1 cellular context compared by ENCODE assay signal in genomic region chr1:1065265-1065939, GRCh38.
A peak's percentile ranks its signal among the peaks of the same experiment; 100 is the strongest.
TF ChIP-seq lines count a peak whose summit lies in the region.

No MANE protein-coding gene starts in this region.

TF ChIP-seq in HepG2, 621 proteins besides CTCF, POLR2A, EP300 and RAD21 (continued from another document and continues in another):
- TF ChIP-seq USF2 (IDR thresholded peaks at IDR 0.05; ENCODE audit: low read depth, low read length) = no peak
- TF ChIP-seq USF2 (CRISPR knock-in tag; IDR thresholded peaks at IDR 0.05; ENCODE audit: borderline replicate concordance) = no peak
- TF ChIP-seq PHF20 (CRISPR knock-in tag; IDR thresholded peaks at IDR 0.05) = no peak
- TF ChIP-seq MYC (CRISPR knock-in tag; IDR thresholded peaks at IDR 0.05; ENCODE audit: borderline replicate concordance) = peak; percentile 21; the same call in 1 of the 2 replicates
- TF ChIP-seq SMAD9 (CRISPR knock-in tag; IDR thresholded peaks at IDR 0.05) = no peak
- TF ChIP-seq GTF2F1 (IDR thresholded peaks at IDR 0.05; ENCODE audit: low read length) = no peak
- TF ChIP-seq ZNF678 (CRISPR knock-in tag; IDR thresholded peaks at IDR 0.05) = no peak
- TF ChIP-seq FOXA3 (CRISPR knock-in tag; IDR thresholded peaks at IDR 0.05) = no peak; the same call in 1 of the 2 replicates
- TF ChIP-seq ZNF614 (CRISPR knock-in tag; IDR thresholded peaks at IDR 0.05; ENCODE audit: borderline replicate concordance) = no peak
- TF ChIP-seq ZNF782 (CRISPR knock-in tag; IDR thresholded peaks at IDR 0.05; ENCODE audit: borderline replicate concordance) = no peak
- no peak for TF ChIP-seq NR0B2 (CRISPR knock-in tag; IDR thresholded peaks at IDR 0.05)
- TF ChIP-seq, protein P1, sequence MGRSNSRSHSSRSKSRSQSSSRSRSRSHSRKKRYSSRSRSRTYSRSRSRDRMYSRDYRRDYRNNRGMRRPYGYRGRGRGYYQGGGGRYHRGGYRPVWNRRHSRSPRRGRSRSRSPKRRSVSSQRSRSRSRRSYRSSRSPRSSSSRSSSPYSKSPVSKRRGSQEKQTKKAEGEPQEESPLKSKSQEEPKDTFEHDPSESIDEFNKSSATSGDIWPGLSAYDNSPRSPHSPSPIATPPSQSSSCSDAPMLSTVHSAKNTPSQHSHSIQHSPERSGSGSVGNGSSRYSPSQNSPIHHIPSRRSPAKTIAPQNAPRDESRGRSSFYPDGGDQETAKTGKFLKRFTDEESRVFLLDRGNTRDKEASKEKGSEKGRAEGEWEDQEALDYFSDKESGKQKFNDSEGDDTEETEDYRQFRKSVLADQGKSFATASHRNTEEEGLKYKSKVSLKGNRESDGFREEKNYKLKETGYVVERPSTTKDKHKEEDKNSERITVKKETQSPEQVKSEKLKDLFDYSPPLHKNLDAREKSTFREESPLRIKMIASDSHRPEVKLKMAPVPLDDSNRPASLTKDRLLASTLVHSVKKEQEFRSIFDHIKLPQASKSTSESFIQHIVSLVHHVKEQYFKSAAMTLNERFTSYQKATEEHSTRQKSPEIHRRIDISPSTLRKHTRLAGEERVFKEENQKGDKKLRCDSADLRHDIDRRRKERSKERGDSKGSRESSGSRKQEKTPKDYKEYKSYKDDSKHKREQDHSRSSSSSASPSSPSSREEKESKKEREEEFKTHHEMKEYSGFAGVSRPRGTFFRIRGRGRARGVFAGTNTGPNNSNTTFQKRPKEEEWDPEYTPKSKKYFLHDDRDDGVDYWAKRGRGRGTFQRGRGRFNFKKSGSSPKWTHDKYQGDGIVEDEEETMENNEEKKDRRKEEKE (IDR thresholded peaks at IDR 0.05) = no peak
- TF ChIP-seq HNF4G (IDR thresholded peaks at IDR 0.05; ENCODE audit: borderline replicate concordance, low read depth, low read length) = peak; percentile 94
- peak; percentile 67; the same call in 1 of the 2 replicates for TF ChIP-seq HNF4G (CRISPR knock-in tag; IDR thresholded peaks at IDR 0.05; ENCODE audit: borderline replicate concordance, low read depth)
- TF ChIP-seq TFDP1 (CRISPR knock-in tag; IDR thresholded peaks at IDR 0.05; ENCODE audit: borderline replicate concordance) = no peak
- no peak for TF ChIP-seq ZNF567 (CRISPR knock-in tag; IDR thresholded peaks at IDR 0.05; ENCODE audit: borderline replicate concordance)
- TF ChIP-seq NR1H2 (CRISPR knock-in tag; IDR thresholded peaks at IDR 0.05; ENCODE audit: borderline replicate concordance, low read depth) = no peak
- no peak for TF ChIP-seq SIN3B (IDR thresholded peaks at IDR 0.05; ENCODE audit: low read length)
- TF ChIP-seq PBX3 (CRISPR knock-in tag; IDR thresholded peaks at IDR 0.05; ENCODE audit: borderline replicate concordance) = no peak
- 0 out of 2 replicates have a peak, but pooled peaks have one; percentile 13 for TF ChIP-seq KAT8 (CRISPR knock-in tag; IDR thresholded peaks at IDR 0.05)
- TF ChIP-seq ZSCAN25 (CRISPR knock-in tag; IDR thresholded peaks at IDR 0.05) = peak; percentile 84
- 0 out of 3 replicates have a peak, but pooled peaks have one; percentile 33 for TF ChIP-seq MXI1 (IDR thresholded peaks at IDR 0.05; ENCODE audit: borderline replicate concordance, low read depth, low read length)
- TF ChIP-seq AHR (CRISPR knock-in tag; IDR thresholded peaks at IDR 0.05) = no peak
- TF ChIP-seq ATM (IDR thresholded peaks at IDR 0.05; ENCODE audit: borderline replicate concordance) = no peak
- TF ChIP-seq LCORL (IDR thresholded peaks at IDR 0.05) = no peak
- TF ChIP-seq LCORL (CRISPR knock-in tag; IDR thresholded peaks at IDR 0.05) = 0 out of 2 replicates have a peak, but pooled peaks have one; percentile 57
- no peak for TF ChIP-seq ZNF33B (CRISPR knock-in tag; IDR thresholded peaks at IDR 0.05)
- peak; percentile 26; the same call in 1 of the 2 replicates for TF ChIP-seq THAP11 (CRISPR knock-in tag; IDR thresholded peaks at IDR 0.05)
- 0 out of 2 replicates have a peak, but pooled peaks have one; percentile 33 for TF ChIP-seq NR2F2 (IDR thresholded peaks at IDR 0.05; ENCODE audit: borderline replicate concordance, low read depth)
- no peak for TF ChIP-seq HDAC6 (IDR thresholded peaks at IDR 0.05; ENCODE audit: low read depth, low read length)
- TF ChIP-seq ZNF687 (CRISPR knock-in tag; IDR thresholded peaks at IDR 0.05) = peak; percentile 64
- TF ChIP-seq HNRNPL (IDR thresholded peaks at IDR 0.05; ENCODE audit: low read depth, low read length) = 0 out of 2 replicates have a peak, but pooled peaks have one; percentile 52
- TF ChIP-seq KAT7 (CRISPR knock-in tag; IDR thresholded peaks at IDR 0.05; ENCODE audit: borderline replicate concordance) = no peak
- TF ChIP-seq ZFX (CRISPR knock-in tag; IDR thresholded peaks at IDR 0.05; ENCODE audit: low read depth) = peak; percentile 58
- no peak for TF ChIP-seq ATF7 (IDR thresholded peaks at IDR 0.05)
- TF ChIP-seq ATF7 (CRISPR knock-in tag; IDR thresholded peaks at IDR 0.05) = no peak
- TF ChIP-seq, protein P2, sequence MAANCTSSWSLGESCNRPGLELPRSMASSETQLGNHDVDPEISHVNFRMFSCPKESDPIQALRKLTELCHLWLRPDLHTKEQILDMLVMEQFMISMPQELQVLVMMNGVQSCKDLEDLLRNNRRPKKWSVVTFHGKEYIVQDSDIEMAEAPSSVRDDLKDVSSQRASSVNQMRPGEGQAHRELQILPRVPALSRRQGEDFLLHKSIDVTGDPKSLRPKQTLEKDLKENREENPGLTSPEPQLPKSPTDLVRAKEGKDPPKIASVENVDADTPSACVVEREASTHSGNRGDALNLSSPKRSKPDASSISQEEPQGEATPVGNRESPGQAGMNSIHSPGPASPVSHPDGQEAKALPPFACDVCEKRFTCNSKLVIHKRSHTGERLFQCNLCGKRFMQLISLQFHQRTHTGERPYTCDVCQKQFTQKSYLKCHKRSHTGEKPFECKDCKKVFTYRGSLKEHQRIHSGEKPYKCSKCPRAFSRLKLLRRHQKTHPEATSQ (CRISPR knock-in tag; IDR thresholded peaks at IDR 0.05; ENCODE audit: borderline replicate concordance) = no peak
- peak; percentile 45; the same call in 1 of the 2 replicates for TF ChIP-seq HDAC2 (CRISPR knock-in tag; IDR thresholded peaks at IDR 0.05)
- no peak for TF ChIP-seq CBX1 (IDR thresholded peaks at IDR 0.05; ENCODE audit: low read depth)
- TF ChIP-seq, protein P3, sequence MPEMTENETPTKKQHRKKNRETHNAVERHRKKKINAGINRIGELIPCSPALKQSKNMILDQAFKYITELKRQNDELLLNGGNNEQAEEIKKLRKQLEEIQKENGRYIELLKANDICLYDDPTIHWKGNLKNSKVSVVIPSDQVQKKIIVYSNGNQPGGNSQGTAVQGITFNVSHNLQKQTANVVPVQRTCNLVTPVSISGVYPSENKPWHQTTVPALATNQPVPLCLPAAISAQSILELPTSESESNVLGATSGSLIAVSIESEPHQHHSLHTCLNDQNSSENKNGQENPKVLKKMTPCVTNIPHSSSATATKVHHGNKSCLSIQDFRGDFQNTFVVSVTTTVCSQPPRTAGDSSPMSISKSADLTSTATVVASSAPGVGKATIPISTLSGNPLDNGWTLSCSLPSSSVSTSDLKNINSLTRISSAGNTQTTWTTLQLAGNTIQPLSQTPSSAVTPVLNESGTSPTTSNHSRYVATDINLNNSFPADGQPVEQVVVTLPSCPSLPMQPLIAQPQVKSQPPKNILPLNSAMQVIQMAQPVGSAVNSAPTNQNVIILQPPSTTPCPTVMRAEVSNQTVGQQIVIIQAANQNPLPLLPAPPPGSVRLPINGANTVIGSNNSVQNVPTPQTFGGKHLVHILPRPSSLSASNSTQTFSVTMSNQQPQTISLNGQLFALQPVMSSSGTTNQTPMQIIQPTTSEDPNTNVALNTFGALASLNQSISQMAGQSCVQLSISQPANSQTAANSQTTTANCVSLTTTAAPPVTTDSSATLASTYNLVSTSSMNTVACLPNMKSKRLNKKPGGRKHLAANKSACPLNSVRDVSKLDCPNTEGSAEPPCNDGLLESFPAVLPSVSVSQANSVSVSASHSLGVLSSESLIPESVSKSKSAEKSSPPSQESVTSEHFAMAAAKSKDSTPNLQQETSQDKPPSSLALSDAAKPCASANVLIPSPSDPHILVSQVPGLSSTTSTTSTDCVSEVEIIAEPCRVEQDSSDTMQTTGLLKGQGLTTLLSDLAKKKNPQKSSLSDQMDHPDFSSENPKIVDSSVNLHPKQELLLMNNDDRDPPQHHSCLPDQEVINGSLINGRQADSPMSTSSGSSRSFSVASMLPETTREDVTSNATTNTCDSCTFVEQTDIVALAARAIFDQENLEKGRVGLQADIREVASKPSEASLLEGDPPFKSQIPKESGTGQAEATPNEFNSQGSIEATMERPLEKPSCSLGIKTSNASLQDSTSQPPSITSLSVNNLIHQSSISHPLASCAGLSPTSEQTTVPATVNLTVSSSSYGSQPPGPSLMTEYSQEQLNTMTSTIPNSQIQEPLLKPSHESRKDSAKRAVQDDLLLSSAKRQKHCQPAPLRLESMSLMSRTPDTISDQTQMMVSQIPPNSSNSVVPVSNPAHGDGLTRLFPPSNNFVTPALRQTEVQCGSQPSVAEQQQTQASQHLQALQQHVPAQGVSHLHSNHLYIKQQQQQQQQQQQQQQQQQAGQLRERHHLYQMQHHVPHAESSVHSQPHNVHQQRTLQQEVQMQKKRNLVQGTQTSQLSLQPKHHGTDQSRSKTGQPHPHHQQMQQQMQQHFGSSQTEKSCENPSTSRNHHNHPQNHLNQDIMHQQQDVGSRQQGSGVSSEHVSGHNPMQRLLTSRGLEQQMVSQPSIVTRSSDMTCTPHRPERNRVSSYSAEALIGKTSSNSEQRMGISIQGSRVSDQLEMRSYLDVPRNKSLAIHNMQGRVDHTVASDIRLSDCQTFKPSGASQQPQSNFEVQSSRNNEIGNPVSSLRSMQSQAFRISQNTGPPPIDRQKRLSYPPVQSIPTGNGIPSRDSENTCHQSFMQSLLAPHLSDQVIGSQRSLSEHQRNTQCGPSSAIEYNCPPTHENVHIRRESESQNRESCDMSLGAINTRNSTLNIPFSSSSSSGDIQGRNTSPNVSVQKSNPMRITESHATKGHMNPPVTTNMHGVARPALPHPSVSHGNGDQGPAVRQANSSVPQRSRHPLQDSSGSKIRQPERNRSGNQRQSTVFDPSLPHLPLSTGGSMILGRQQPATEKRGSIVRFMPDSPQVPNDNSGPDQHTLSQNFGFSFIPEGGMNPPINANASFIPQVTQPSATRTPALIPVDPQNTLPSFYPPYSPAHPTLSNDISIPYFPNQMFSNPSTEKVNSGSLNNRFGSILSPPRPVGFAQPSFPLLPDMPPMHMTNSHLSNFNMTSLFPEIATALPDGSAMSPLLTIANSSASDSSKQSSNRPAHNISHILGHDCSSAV (CRISPR knock-in tag; IDR thresholded peaks at IDR 0.05; ENCODE audit: borderline replicate concordance) = no peak
- no peak for TF ChIP-seq RBFOX2 (IDR thresholded peaks at IDR 0.05; ENCODE audit: low read depth, low read length)
